In the genomic region with DNA sequence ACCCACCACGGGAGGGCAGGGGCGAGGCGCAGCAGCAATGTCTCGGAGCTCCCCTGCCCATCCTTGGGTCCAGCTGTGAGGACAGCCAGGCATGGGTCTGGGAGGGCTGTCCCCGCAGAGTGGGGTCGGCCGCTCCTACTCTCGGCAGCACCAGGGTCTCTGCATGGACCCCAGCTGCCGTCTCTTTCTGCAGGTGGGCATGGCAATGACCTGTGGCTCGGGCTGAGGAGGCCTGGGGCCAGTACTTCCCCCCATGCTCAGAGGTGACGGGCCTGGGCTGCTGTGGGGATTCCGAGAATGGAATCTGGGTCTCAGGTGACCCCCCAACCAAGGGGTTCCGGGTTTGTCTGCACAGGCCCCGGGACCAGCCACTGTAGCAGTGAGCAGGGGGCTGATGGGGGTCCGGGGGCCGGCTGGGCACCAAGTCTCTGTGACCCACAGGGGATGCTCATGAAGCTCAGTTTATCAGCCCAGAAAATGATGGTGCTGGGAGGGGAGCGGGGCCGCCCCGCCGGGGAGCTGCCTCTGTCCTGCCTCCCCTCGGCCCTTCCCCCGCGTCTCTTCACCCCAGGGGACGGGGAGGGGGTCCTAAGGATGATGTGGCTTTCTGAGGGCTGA, we compare ENCODE assay signal across 35 cellular contexts. TPM values are rescaled to one million over a fixed set of nuclear protein-coding genes. Genes with fewer than 3 reads are reported as not detected.
"Had no signal": no experiment of that assay in that cellular context is flagged by ENCODE, and none has a peak within 500 bp of the region (broad histone marks: within the 10 kb centered on the region; RNA-seq: fewer than 3 reads in every experiment).

No MANE protein-coding gene starts in this region.

- DNase-seq: activated B cell treated with CpG ODN at 0.5 μM for 24 hours; activated CD8-positive, alpha-beta memory T cell treated with anti-CD3 and anti-CD28 coated beads, Interleukin-2, amount 10 ng/mL, durations not matched to agents 7 days and 5 days; activated CD8-positive, alpha-beta T cell treated with anti-CD3 and anti-CD28 coated beads, Interleukin-2, amount 10 ng/mL, durations not matched to agents 7 days and 5 days; activated naive CD4-positive, alpha-beta T cell treated with anti-CD3 and anti-CD28 coated beads for 36 hours; activated naive CD8-positive, alpha-beta T cell treated with anti-CD3 and anti-CD28 coated beads for 36 hours; activated T-cell treated with anti-CD3 and anti-CD28 coated beads, Interleukin-2, amount 50 U/mL, for 72 hours; adrenal gland; aorta; body of pancreas; cerebellar nuclear complex; dorsolateral prefrontal cortex; effector memory CD4-positive, alpha-beta T cell; foreskin keratinocyte; heart right ventricle; lower lobe of right lung; mesendoderm; small intestine; stimulated activated CD4-positive, alpha-beta T cell treated with anti-CD3 and anti-CD28 coated beads, Interleukin-4, amount 100 ng/mL, for 24 hours; T-cell had no signal

- H3K27ac Mint-ChIP-seq: activated B cell treated with CpG ODN at 0.5 μM for 24 hours; activated CD8-positive, alpha-beta memory T cell treated with anti-CD3 and anti-CD28 coated beads, Interleukin-2, amount 10 ng/mL, durations not matched to agents 7 days and 5 days; activated CD8-positive, alpha-beta T cell treated with anti-CD3 and anti-CD28 coated beads, Interleukin-2, amount 10 ng/mL, durations not matched to agents 7 days and 5 days; activated naive CD4-positive, alpha-beta T cell treated with anti-CD3 and anti-CD28 coated beads for 36 hours; activated naive CD8-positive, alpha-beta T cell treated with anti-CD3 and anti-CD28 coated beads for 36 hours; activated T-cell treated with anti-CD3 and anti-CD28 coated beads, Interleukin-2, amount 50 U/mL, for 72 hours; stimulated activated effector memory CD8-positive, alpha-beta T cell treated with anti-CD3 and anti-CD28 coated beads, Interleukin-12 subunit alpha, Interleukin-12 subunit beta, amount 100 ng/mL, for 72 hours; T-cell; T-helper 2 cell treated with Interferon-gamma antibody and Interleukin-4, amounts not matched to agents 5 μg/mL and 100 μg/mL, for 36 hours had no signal

- H3K36me3 Mint-ChIP-seq: activated CD8-positive, alpha-beta memory T cell treated with anti-CD3 and anti-CD28 coated beads, Interleukin-2, amount 10 ng/mL, durations not matched to agents 7 days and 5 days; activated naive CD8-positive, alpha-beta T cell treated with anti-CD3 and anti-CD28 coated beads for 36 hours; stimulated activated effector memory CD8-positive, alpha-beta T cell treated with anti-CD3 and anti-CD28 coated beads, Interleukin-12 subunit alpha, Interleukin-12 subunit beta, amount 100 ng/mL, for 72 hours; T-cell had no signal

- H3K9me3 Mint-ChIP-seq: activated B cell treated with CpG ODN at 0.5 μM for 24 hours; activated naive CD4-positive, alpha-beta T cell treated with anti-CD3 and anti-CD28 coated beads for 36 hours; activated naive CD8-positive, alpha-beta T cell treated with anti-CD3 and anti-CD28 coated beads for 36 hours; activated T-cell treated with anti-CD3 and anti-CD28 coated beads, Interleukin-2, amount 50 U/mL, for 72 hours; nephron; stimulated activated effector memory CD8-positive, alpha-beta T cell treated with anti-CD3 and anti-CD28 coated beads, Interleukin-12 subunit alpha, Interleukin-12 subunit beta, amount 100 ng/mL, for 72 hours; T-cell; T-helper 2 cell treated with Interferon-gamma antibody and Interleukin-4, amounts not matched to agents 5 μg/mL and 100 μg/mL, for 36 hours had no signal

- H3K27ac ChIP-seq: adrenal gland, body of pancreas, dorsolateral prefrontal cortex, foreskin keratinocyte, heart right ventricle, lower lobe of right lung, neutrophil, tibial nerve had no signal

- H3K9me3 ChIP-seq: adrenal gland, body of pancreas, heart right ventricle, lower lobe of right lung, neutrophil, tibial nerve had no signal

- ATAC-seq: activated CD8-positive, alpha-beta memory T cell treated with anti-CD3 and anti-CD28 coated beads, Interleukin-2, amount 10 ng/mL, durations not matched to agents 7 days and 5 days; activated CD8-positive, alpha-beta T cell treated with anti-CD3 and anti-CD28 coated beads, Interleukin-2, amount 10 ng/mL, durations not matched to agents 7 days and 5 days; activated T-cell treated with anti-CD3 and anti-CD28 coated beads, Interleukin-2, amount 50 U/mL, for 72 hours; body of pancreas; foreskin keratinocyte; heart right ventricle; left lobe of liver; lower lobe of right lung; sciatic nerve; stimulated activated effector memory CD8-positive, alpha-beta T cell treated with anti-CD3 and anti-CD28 coated beads, Interleukin-12 subunit alpha, Interleukin-12 subunit beta, amount 100 ng/mL, for 72 hours; T-cell had no signal

- H3K4me1 Mint-ChIP-seq: activated B cell treated with CpG ODN at 0.5 μM for 24 hours; activated CD8-positive, alpha-beta memory T cell treated with anti-CD3 and anti-CD28 coated beads, Interleukin-2, amount 10 ng/mL, durations not matched to agents 7 days and 5 days; activated naive CD8-positive, alpha-beta T cell treated with anti-CD3 and anti-CD28 coated beads for 36 hours; stimulated activated effector memory CD8-positive, alpha-beta T cell treated with anti-CD3 and anti-CD28 coated beads, Interleukin-12 subunit alpha, Interleukin-12 subunit beta, amount 100 ng/mL, for 72 hours; T-cell had no signal

- H3K27me3 Mint-ChIP-seq: activated B cell treated with CpG ODN at 0.5 μM for 24 hours; activated CD8-positive, alpha-beta memory T cell treated with anti-CD3 and anti-CD28 coated beads, Interleukin-2, amount 10 ng/mL, durations not matched to agents 7 days and 5 days; activated naive CD8-positive, alpha-beta T cell treated with anti-CD3 and anti-CD28 coated beads for 36 hours had no signal

- H3K27me3 ChIP-seq: adrenal gland, body of pancreas, foreskin keratinocyte, neutrophil had no signal

- H3K4me1 ChIP-seq: foreskin keratinocyte, lower lobe of right lung, tibial nerve had no signal

- H3K4me3 Mint-ChIP-seq: activated B cell treated with CpG ODN at 0.5 μM for 24 hours; activated CD8-positive, alpha-beta memory T cell treated with anti-CD3 and anti-CD28 coated beads, Interleukin-2, amount 10 ng/mL, durations not matched to agents 7 days and 5 days; activated CD8-positive, alpha-beta T cell treated with anti-CD3 and anti-CD28 coated beads, Interleukin-2, amount 10 ng/mL, durations not matched to agents 7 days and 5 days; activated naive CD4-positive, alpha-beta T cell treated with anti-CD3 and anti-CD28 coated beads for 36 hours; activated naive CD8-positive, alpha-beta T cell treated with anti-CD3 and anti-CD28 coated beads for 36 hours; activated T-cell treated with anti-CD3 and anti-CD28 coated beads, Interleukin-2, amount 50 U/mL, for 72 hours; nephron; stimulated activated effector memory CD8-positive, alpha-beta T cell treated with anti-CD3 and anti-CD28 coated beads, Interleukin-12 subunit alpha, Interleukin-12 subunit beta, amount 100 ng/mL, for 72 hours; T-cell; T-helper 2 cell treated with Interferon-gamma antibody and Interleukin-4, amounts not matched to agents 5 μg/mL and 100 μg/mL, for 36 hours had no signal

- H3K36me3 ChIP-seq: adrenal gland, heart right ventricle, lower lobe of right lung, neutrophil, tibial nerve had no signal

- H3K4me3 ChIP-seq: adrenal gland, body of pancreas, coronary artery, dorsolateral prefrontal cortex, heart right ventricle, lower lobe of right lung, tibial nerve had no signal

RNA-seq across cellular contexts. Expression of gene CACNA1H, which starts 23.5 kb away (rescaled TPM):
- total RNA-seq: endothelial cell of umbilical vein, foreskin keratinocyte had no signal
- polyA plus RNA-seq: foreskin keratinocyte had no signal

RNA-seq across cellular contexts. Expression of gene TPSG1, which starts 48.7 kb away (rescaled TPM):
- total RNA-seq: activated B cell treated with CpG ODN at 0.5 μM for 24 hours; activated CD8-positive, alpha-beta memory T cell treated with anti-CD3 and anti-CD28 coated beads, Interleukin-2, amount 10 ng/mL, durations not matched to agents 7 days and 5 days; activated CD8-positive, alpha-beta T cell treated with anti-CD3 and anti-CD28 coated beads, Interleukin-2, amount 10 ng/mL, durations not matched to agents 7 days and 5 days; activated naive CD4-positive, alpha-beta T cell treated with anti-CD3 and anti-CD28 coated beads for 36 hours; activated naive CD8-positive, alpha-beta T cell treated with anti-CD3 and anti-CD28 coated beads for 36 hours; body of pancreas; dorsolateral prefrontal cortex; endothelial cell of umbilical vein; foreskin keratinocyte; glomerular endothelial cell; mononuclear cell; myocyte; osteocyte; renal cortical epithelial cell; T-cell; temporal lobe; urinary bladder had no signal
- polyA plus RNA-seq: endothelial cell of umbilical vein, foreskin keratinocyte had no signal

RNA-seq across cellular contexts. Expression of gene TPSB2, which starts 53.6 kb away (rescaled TPM):
- total RNA-seq: activated B cell treated with CpG ODN at 0.5 μM for 24 hours; activated CD8-positive, alpha-beta memory T cell treated with anti-CD3 and anti-CD28 coated beads, Interleukin-2, amount 10 ng/mL, durations not matched to agents 7 days and 5 days; activated CD8-positive, alpha-beta T cell treated with anti-CD3 and anti-CD28 coated beads, Interleukin-2, amount 10 ng/mL, durations not matched to agents 7 days and 5 days; activated naive CD4-positive, alpha-beta T cell treated with anti-CD3 and anti-CD28 coated beads for 36 hours; activated naive CD8-positive, alpha-beta T cell treated with anti-CD3 and anti-CD28 coated beads for 36 hours; endothelial cell of umbilical vein; foreskin keratinocyte; glomerular endothelial cell; mononuclear cell; myocyte; osteocyte; renal cortical epithelial cell; temporal lobe had no signal
- polyA plus RNA-seq: endothelial cell of umbilical vein, foreskin keratinocyte had no signal
